In the genomic region with DNA sequence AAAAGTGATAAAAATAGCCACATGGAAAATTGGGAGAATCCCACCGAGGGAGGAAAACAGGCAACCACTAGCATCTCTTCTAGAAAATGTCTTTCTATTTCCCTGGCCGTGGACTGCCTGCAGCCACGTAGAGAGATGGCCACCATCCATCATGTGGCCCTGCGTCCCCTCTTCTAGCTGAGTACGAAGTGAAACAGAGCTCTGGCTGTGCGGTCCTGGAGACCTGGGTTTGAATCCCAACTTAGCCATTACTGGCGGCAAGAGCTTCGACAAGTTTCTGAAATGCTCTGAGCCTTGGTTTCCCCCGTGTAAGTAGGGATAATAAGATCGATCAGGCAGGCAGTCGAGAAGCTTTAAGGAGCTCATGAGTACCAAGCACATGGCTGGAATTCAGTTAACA, we compare ENCODE assay signal across 21 cellular contexts.
"Had no signal": no experiment of that assay in that cellular context is flagged by ENCODE, and none has a peak within 500 bp of the region (broad histone marks: within the 10 kb centered on the region; RNA-seq: fewer than 3 reads in every experiment).

No MANE protein-coding gene starts in this region.

- H3K4me3 Mint-ChIP-seq: activated CD4-positive, alpha-beta T cell treated with anti-CD3 and anti-CD28 coated beads, Interleukin-2, amount 10 ng/mL, durations not matched to agents 24 days and 14 days; activated CD8-positive, alpha-beta T cell treated with anti-CD3 and anti-CD28 coated beads for 36 hours; activated naive CD4-positive, alpha-beta T cell treated with anti-CD3 and anti-CD28 coated beads for 36 hours; T-cell; type B pancreatic cell had no signal

- H3K36me3 Mint-ChIP-seq: natural killer cell had no signal

- H3K27ac ChIP-seq: brain microvascular endothelial cell, testis had no signal

- H3K27me3 ChIP-seq: brain microvascular endothelial cell, gastrocnemius medialis, heart right ventricle, stomach, testis had no signal

- DNase-seq: activated CD4-positive, alpha-beta T cell treated with anti-CD3 and anti-CD28 coated beads, Interleukin-2, amount 10 ng/mL, durations not matched to agents 24 days and 14 days; activated CD4-positive, CD25-positive, alpha-beta regulatory T cell; activated naive CD4-positive, alpha-beta T cell treated with anti-CD3 and anti-CD28 coated beads for 36 hours; activated T-cell treated with anti-CD3 and anti-CD28 coated beads, Interleukin-2, amount 50 U/mL, for 1 hour; brain microvascular endothelial cell; effector CD4-positive, alpha-beta T cell; mesendoderm; natural killer cell; small intestine; stimulated activated CD4-positive, alpha-beta T cell treated with anti-CD3 and anti-CD28 coated beads, Interleukin-4, amount 100 ng/mL, for 24 hours; stomach; T-cell; T-helper 9 cell; testis had no signal

- H3K36me3 ChIP-seq: gastrocnemius medialis had no signal

- H3K4me3 ChIP-seq: gastrocnemius medialis, heart right ventricle, stomach, testis had no signal

- H3K9me3 Mint-ChIP-seq: activated CD4-positive, alpha-beta T cell treated with anti-CD3 and anti-CD28 coated beads, Interleukin-2, amount 10 ng/mL, durations not matched to agents 24 days and 14 days; activated CD8-positive, alpha-beta T cell treated with anti-CD3 and anti-CD28 coated beads for 36 hours; activated naive CD4-positive, alpha-beta T cell treated with anti-CD3 and anti-CD28 coated beads for 36 hours; activated T-helper 2 cell treated with anti-CD3 and anti-CD28 coated beads, Interferon-gamma antibody, Interleukin-2, Interleukin-4, amounts not matched to agents 10 μg/mL and 5 μg/mL and 100 μg/mL, durations not matched to agents 14 hours and 24 hours and 36 hours; immature natural killer cell; natural killer cell; stimulated activated effector memory CD8-positive, alpha-beta T cell treated with anti-CD3 and anti-CD28 coated beads, Interleukin-12 subunit alpha, Interleukin-12 subunit beta, amount 100 ng/mL, for 72 hours; T-cell; type B pancreatic cell had no signal

- H3K9me3 ChIP-seq: gastrocnemius medialis, heart right ventricle, stomach, testis had no signal

- H3K27me3 Mint-ChIP-seq: activated CD4-positive, alpha-beta T cell treated with anti-CD3 and anti-CD28 coated beads, Interleukin-2, amount 10 ng/mL, durations not matched to agents 24 days and 14 days; activated CD8-positive, alpha-beta T cell treated with anti-CD3 and anti-CD28 coated beads for 36 hours; T-cell had no signal

- H3K27ac Mint-ChIP-seq: activated CD4-positive, alpha-beta T cell treated with anti-CD3 and anti-CD28 coated beads, Interleukin-2, amount 10 ng/mL, durations not matched to agents 24 days and 14 days; activated CD8-positive, alpha-beta T cell treated with anti-CD3 and anti-CD28 coated beads for 36 hours; activated naive CD4-positive, alpha-beta T cell treated with anti-CD3 and anti-CD28 coated beads for 36 hours; T-cell; type B pancreatic cell had no signal

- ATAC-seq: T-cell had no signal
